8 cellular contexts compared by ENCODE assay signal in the genomic region with DNA sequence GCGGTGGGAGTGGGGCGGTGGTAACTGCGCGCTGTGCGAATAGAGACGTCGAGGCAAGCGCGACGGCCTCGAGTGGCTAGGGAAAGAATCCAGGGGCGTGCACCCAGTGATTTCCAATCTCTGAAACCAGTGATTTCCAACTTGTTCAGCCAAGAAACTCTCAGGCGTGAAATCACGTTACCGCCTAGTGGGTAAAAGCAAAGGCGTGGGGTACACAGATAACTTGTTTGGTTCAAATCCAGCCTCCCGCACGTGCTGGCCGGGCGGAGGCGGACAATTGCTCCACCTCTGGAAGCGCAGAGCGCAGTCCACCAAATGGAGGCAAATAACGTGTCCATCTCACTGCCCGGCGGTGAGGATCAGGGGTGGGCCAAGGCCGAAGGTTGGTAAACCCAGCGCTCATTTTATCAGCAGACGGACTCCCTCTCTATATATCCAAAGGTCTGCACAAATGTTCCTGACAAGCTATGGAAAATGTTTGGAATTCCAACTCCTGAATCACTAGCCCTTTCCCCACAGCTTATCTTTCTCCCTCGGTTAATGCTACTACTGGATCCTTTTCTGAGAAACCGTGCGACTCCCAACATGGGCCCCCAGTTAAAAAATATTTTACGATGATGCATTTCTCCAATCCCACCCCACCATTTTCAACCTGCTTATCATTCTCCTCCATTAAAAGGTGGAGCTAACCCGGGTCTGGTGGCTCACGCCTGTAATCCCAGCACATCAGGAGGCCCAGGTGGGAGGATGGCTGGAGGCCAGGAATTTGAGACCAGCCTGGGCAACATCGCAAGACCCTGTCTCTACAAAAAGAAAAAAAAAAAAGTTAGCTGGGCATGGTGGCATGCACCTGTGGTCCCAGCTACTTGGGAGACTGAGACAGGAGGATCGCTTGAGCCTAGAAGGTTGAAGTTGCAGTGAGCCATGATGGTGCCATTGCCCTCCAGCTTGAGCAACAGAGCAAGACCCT. TPM values are rescaled to one million over a fixed set of nuclear protein-coding genes. Genes with fewer than 3 reads are reported as not detected.
DNase-seq lines count a peak whose midpoint lies in the region; ATAC-seq and TF ChIP-seq lines count a peak whose summit lies in the region.

No MANE protein-coding gene starts in this region.

- no peak overlapping the region for H2BK120ac ChIP-seq in neuronal stem cell (ENCODE audit: low read depth, low read length)

- H3K27me3 ChIP-seq in neuronal stem cell (ENCODE audit: control insufficient read depth in 3 of 3, insufficient read depth in 3 of 3, low read depth in 1 of 3, low read length in 3 of 3), result no peaks in the 10 kb centered on the region

- peak overlapping the region; percentile 94 for H2AFZ ChIP-seq in neuronal stem cell (ENCODE audit: low read length)

- H3K4me1 ChIP-seq in neuronal stem cell (ENCODE audit: control insufficient read depth in 2 of 2, insufficient read depth in 1 of 2, low read depth in 1 of 2, low read length in 2 of 2), result peaks cover 2 to 3% of the 10 kb centered on the region in 2 donors

- no CpG with 5 or more reads among the region's 37 CpGs for WGBS in neuronal stem cell (ENCODE audit: extremely low coverage in 2 of 2, insufficient read length in 2 of 2, insufficient replicate concordance in 1 of 2), 2 donors

- no peak overlapping the region for H3K14ac ChIP-seq in neuronal stem cell (ENCODE audit: low read length)

- H2BK15ac ChIP-seq in neuronal stem cell (ENCODE audit: low read length), result peak overlapping the region; percentile 14

- TF ChIP-seq CTCF in fibroblast of mammary gland (conservative IDR thresholded peaks at IDR 0.05; ENCODE audit: control insufficient read depth, insufficient read depth, low read depth, low read length), result peak; percentile 7

- no peaks in the 10 kb centered on the region for H3K27me3 Mint-ChIP-seq in T-helper 17 cell

- H3K4me3 ChIP-seq in fibroblast of mammary gland (ENCODE audit: control insufficient read depth, low read depth, low read length) (peak overlapping the region; percentile 61), neuronal stem cell (ENCODE audit: low read length in 2 of 2) (peak overlapping the region; percentile 38 to 82)

- no peaks in the 10 kb centered on the region for H3K36me3 ChIP-seq in neuronal stem cell (replicated peaks in 1 of 2; ENCODE audit: control insufficient read depth in 2 of 2, insufficient read depth in 2 of 2, low read length in 2 of 2)

- H4K8ac ChIP-seq in neuronal stem cell (ENCODE audit: low read depth, low read length), result no peak overlapping the region

- H3K4me2 ChIP-seq in neuronal stem cell (ENCODE audit: insufficient read depth, low read length, poor library complexity, severe bottlenecking), result peak overlapping the region; percentile 68

- H3K27ac Mint-ChIP-seq in T-helper 17 cell, result peak overlapping the region; percentile 96

- H3K79me1 ChIP-seq in neuronal stem cell (ENCODE audit: low read depth, low read length), result no peaks in the 10 kb centered on the region

- H2BK5ac ChIP-seq in neuronal stem cell (ENCODE audit: low read length), result no peak overlapping the region

- H2AK5ac ChIP-seq in neuronal stem cell (ENCODE audit: low read depth, low read length), result no peak overlapping the region

- no peak overlapping the region for H3K4ac ChIP-seq in neuronal stem cell (ENCODE audit: low read length)

- DNase-seq in T-helper 17 cell (no peak), fibroblast of mammary gland (ENCODE audit: low read depth) (peak; percentile 58), neuronal stem cell (ENCODE audit: low spot score) (no peak), NCI-H2107 (lab: John Stamatoyannopoulos, UW) (no peak)
- no peak for DNase-seq in activated CD4-positive, alpha-beta T cell treated with anti-CD3 and anti-CD28 coated beads, Interleukin-2, amount 50 U/mL, for 1 hour

- peak overlapping the region; percentile 74 for H3K27ac ChIP-seq in neuronal stem cell (replicated peaks; ENCODE audit: low read length)

- no peak overlapping the region for H4K91ac ChIP-seq in neuronal stem cell (ENCODE audit: low read depth, low read length, poor library complexity)

- ATAC-seq in GM19035 (IDR thresholded peaks at IDR 0.05; ENCODE audit: unreplicated experiment) (peak; percentile 3), T-helper 17 cell (no peak), GM21423 (IDR thresholded peaks at IDR 0.05; ENCODE audit: unreplicated experiment) (no peak), GM21619 (IDR thresholded peaks at IDR 0.05; ENCODE audit: unreplicated experiment) (no peak)

- H2BK12ac ChIP-seq in neuronal stem cell (ENCODE audit: low read length), result no peak overlapping the region

- peak overlapping the region; percentile 99 for H3K4me3 Mint-ChIP-seq in T-helper 17 cell

- H3K4me1 Mint-ChIP-seq in T-helper 17 cell, result peaks cover 40% of the 10 kb centered on the region

- H3K23ac ChIP-seq in neuronal stem cell (ENCODE audit: low read depth, low read length, poor library complexity), result peak overlapping the region; percentile 40

- no peaks in the 10 kb centered on the region for H3K9me3 ChIP-seq in T-helper 17 cell (ENCODE audit: control insufficient read depth, low read length, poor library complexity, severe bottlenecking)
- H3K9me3 ChIP-seq in neuronal stem cell (replicated peaks in 1 of 2; ENCODE audit: control insufficient read depth in 2 of 2, insufficient read depth in 1 of 2, low read depth in 1 of 2, low read length in 2 of 2), result no peaks in the 10 kb centered on the region

- peak overlapping the region; percentile 87 for H3K18ac ChIP-seq in neuronal stem cell (ENCODE audit: low read length)

- peaks cover 4% of the 10 kb centered on the region for H3K36me3 Mint-ChIP-seq in T-helper 17 cell (ENCODE audit: low read depth)

- peak overlapping the region; percentile 86 for H3K9ac ChIP-seq in neuronal stem cell (ENCODE audit: low read depth, low read length, poor library complexity)

RNA-seq across cellular contexts. Expression of a gene that starts 0.9 kb away (rescaled TPM):
- total RNA-seq in T-helper 17 cell, result 100 to 1,000 TPM; 219 to 221 TPM
- 33.7 TPM for polyA plus RNA-seq in neuronal stem cell (2013, experiment 1 of 2)
- polyA plus RNA-seq in neuronal stem cell (2013, experiment 2 of 2), result 34.7 TPM

RNA-seq across cellular contexts. Expression of a gene that starts 9.8 kb away (rescaled TPM):
- 10 to 100 TPM; 22.1 to 26.2 TPM for total RNA-seq in T-helper 17 cell
- polyA plus RNA-seq in neuronal stem cell (2013, experiment 1 of 2), result 24.1 TPM
- polyA plus RNA-seq in neuronal stem cell (2013, experiment 2 of 2), result 24.2 TPM
